21 cellular contexts compared by ENCODE assay signal in genomic region chr7:139087212-139087611, GRCh38. TPM values are rescaled to one million over a fixed set of nuclear protein-coding genes. Genes with fewer than 3 reads are reported as not detected.
DNase-seq lines count a peak whose midpoint lies in the region; ATAC-seq lines count a peak whose summit lies in the region.
"Had no signal": no experiment of that assay in that cellular context is flagged by ENCODE, and none has a peak within 500 bp of the region (broad histone marks: within the 10 kb centered on the region; RNA-seq: fewer than 3 reads in every experiment).

No MANE protein-coding gene starts in this region.

- H3K56ac ChIP-seq in mesendoderm (ENCODE audit: low read length): no peak overlapping the region

- no peak overlapping the region for H2AK5ac ChIP-seq in mesendoderm (ENCODE audit: low read length)

- no peak overlapping the region for H3K9ac ChIP-seq in mesendoderm (ENCODE audit: low read length)
- H3K9ac ChIP-seq: GM23248 had no signal

- no peak overlapping the region for H3K4ac ChIP-seq in mesendoderm (ENCODE audit: low read depth, low read length)

- ATAC-seq in stimulated activated effector memory CD8-positive, alpha-beta T cell treated with anti-CD3 and anti-CD28 coated beads, Interleukin-12 subunit alpha, Interleukin-12 subunit beta, amount 100 ng/mL, for 72 hours: no peak
- no peak for ATAC-seq in HG02970 (IDR thresholded peaks at IDR 0.05; ENCODE audit: low FRiP score, unreplicated experiment)
- ATAC-seq: left colon had no signal

- H3K9me3 Mint-ChIP-seq in activated naive CD4-positive, alpha-beta T cell treated with anti-CD3 and anti-CD28 coated beads for 36 hours: peaks cover 16% of the 10 kb centered on the region
- peaks cover 18% of the 10 kb centered on the region for H3K9me3 Mint-ChIP-seq in activated CD4-positive, alpha-beta memory T cell treated with anti-CD3 and anti-CD28 coated beads for 36 hours
- H3K9me3 Mint-ChIP-seq in dendritic cell treated with granulocyte-macrophage colony-stimulating factor and Interleukin-4, amounts not matched to agents 40 ng/mL and 50 ng/mL, for 4 days: peaks cover 22% of the 10 kb centered on the region
- H3K9me3 Mint-ChIP-seq in stimulated activated effector memory CD8-positive, alpha-beta T cell treated with anti-CD3 and anti-CD28 coated beads, Interleukin-12 subunit alpha, Interleukin-12 subunit beta, amount 100 ng/mL, for 72 hours: peaks cover 8% of the 10 kb centered on the region

- no peak overlapping the region for H3K4me2 ChIP-seq in mesendoderm (ENCODE audit: low read length)

- H3K36me3 ChIP-seq in mesendoderm (ENCODE audit: control insufficient read depth, insufficient read depth, low read length): peaks cover 16% of the 10 kb centered on the region

- H3K36me3 Mint-ChIP-seq in activated naive CD4-positive, alpha-beta T cell treated with anti-CD3 and anti-CD28 coated beads for 36 hours (ENCODE audit: low read depth): peaks cover 84% of the 10 kb centered on the region
- H3K36me3 Mint-ChIP-seq in activated CD4-positive, alpha-beta memory T cell treated with anti-CD3 and anti-CD28 coated beads for 36 hours: peaks cover 85% of the 10 kb centered on the region
- H3K36me3 Mint-ChIP-seq in dendritic cell treated with granulocyte-macrophage colony-stimulating factor and Interleukin-4, amounts not matched to agents 40 ng/mL and 50 ng/mL, for 4 days (ENCODE audit: low read depth): peaks cover 93% of the 10 kb centered on the region
- peaks cover 100% of the 10 kb centered on the region for H3K36me3 Mint-ChIP-seq in stimulated activated effector memory CD8-positive, alpha-beta T cell treated with anti-CD3 and anti-CD28 coated beads, Interleukin-12 subunit alpha, Interleukin-12 subunit beta, amount 100 ng/mL, for 72 hours

- peaks cover 7% of the 10 kb centered on the region for H3K79me1 ChIP-seq in mesendoderm (ENCODE audit: low read length)

- H3K27ac ChIP-seq in mesendoderm (ENCODE audit: low read depth, low read length): no peak overlapping the region
- H3K27ac ChIP-seq: cardiac muscle cell, GM23248, sigmoid colon, vagina had no signal

- no peak overlapping the region for H3K23ac ChIP-seq in mesendoderm (ENCODE audit: low read length)

- H4K5ac ChIP-seq in mesendoderm (ENCODE audit: low read length): no peak overlapping the region

- no peak overlapping the region for H3K4me3 Mint-ChIP-seq in activated naive CD4-positive, alpha-beta T cell treated with anti-CD3 and anti-CD28 coated beads for 36 hours
- H3K4me3 Mint-ChIP-seq in activated CD4-positive, alpha-beta memory T cell treated with anti-CD3 and anti-CD28 coated beads for 36 hours: no peak overlapping the region
- no peak overlapping the region for H3K4me3 Mint-ChIP-seq in dendritic cell treated with granulocyte-macrophage colony-stimulating factor and Interleukin-4, amounts not matched to agents 40 ng/mL and 50 ng/mL, for 4 days
- no peak overlapping the region for H3K4me3 Mint-ChIP-seq in stimulated activated effector memory CD8-positive, alpha-beta T cell treated with anti-CD3 and anti-CD28 coated beads, Interleukin-12 subunit alpha, Interleukin-12 subunit beta, amount 100 ng/mL, for 72 hours
- H3K4me3 Mint-ChIP-seq: CD14-positive monocyte, nephron had no signal

- peaks cover 85% of the 10 kb centered on the region for H3K4me1 Mint-ChIP-seq in activated naive CD4-positive, alpha-beta T cell treated with anti-CD3 and anti-CD28 coated beads for 36 hours (ENCODE audit: low read depth)
- peaks cover 82% of the 10 kb centered on the region for H3K4me1 Mint-ChIP-seq in activated CD4-positive, alpha-beta memory T cell treated with anti-CD3 and anti-CD28 coated beads for 36 hours (ENCODE audit: low read depth)
- peaks cover 39% of the 10 kb centered on the region for H3K4me1 Mint-ChIP-seq in dendritic cell treated with granulocyte-macrophage colony-stimulating factor and Interleukin-4, amounts not matched to agents 40 ng/mL and 50 ng/mL, for 4 days (ENCODE audit: low read depth)
- peaks cover 72% of the 10 kb centered on the region for H3K4me1 Mint-ChIP-seq in stimulated activated effector memory CD8-positive, alpha-beta T cell treated with anti-CD3 and anti-CD28 coated beads, Interleukin-12 subunit alpha, Interleukin-12 subunit beta, amount 100 ng/mL, for 72 hours
- H3K4me1 Mint-ChIP-seq: nephron had no signal

- no peak overlapping the region for H3K4me3 ChIP-seq in mesendoderm (ENCODE audit: low read length)
- H3K4me3 ChIP-seq: cardiac muscle cell, GM23248, sigmoid colon, vagina had no signal

- intact Hi-C loops in activated naive CD4-positive, alpha-beta T cell treated with anti-CD3 and anti-CD28 coated beads for 36 hours (cut with micrococcal nuclease): no loop called here
- intact Hi-C loops in activated CD4-positive, alpha-beta memory T cell treated with anti-CD3 and anti-CD28 coated beads for 36 hours (cut with micrococcal nuclease): no loop called here
- intact Hi-C loops in dendritic cell treated with granulocyte-macrophage colony-stimulating factor and Interleukin-4, amounts not matched to agents 40 ng/mL and 50 ng/mL, for 4 days (cut with micrococcal nuclease): no loop called here

- no peaks in the 10 kb centered on the region for H3K27me3 Mint-ChIP-seq in activated naive CD4-positive, alpha-beta T cell treated with anti-CD3 and anti-CD28 coated beads for 36 hours (ENCODE audit: low read depth)
- no peaks in the 10 kb centered on the region for H3K27me3 Mint-ChIP-seq in activated CD4-positive, alpha-beta memory T cell treated with anti-CD3 and anti-CD28 coated beads for 36 hours
- H3K27me3 Mint-ChIP-seq in dendritic cell treated with granulocyte-macrophage colony-stimulating factor and Interleukin-4, amounts not matched to agents 40 ng/mL and 50 ng/mL, for 4 days: no peaks in the 10 kb centered on the region

- H3K18ac ChIP-seq in mesendoderm (ENCODE audit: low read length): no peak overlapping the region

- WGBS in mesendoderm (ENCODE audit: extremely low coverage, insufficient coverage, low lambda C conversion rate): no CpG with 5 or more reads among the region's 3 CpGs

- no peak overlapping the region for H2BK5ac ChIP-seq in mesendoderm (ENCODE audit: low read length)

- no peaks in the 10 kb centered on the region for H3K27me3 ChIP-seq in mesendoderm (ENCODE audit: insufficient read depth, low read length, poor library complexity)
- H3K27me3 ChIP-seq: cardiac muscle cell, sigmoid colon, vagina had no signal

- no peak for DNase-seq in activated naive CD4-positive, alpha-beta T cell treated with anti-CD3 and anti-CD28 coated beads for 36 hours
- DNase-seq in activated naive CD4-positive, alpha-beta T cell treated with Interleukin-2 at 50 U/mL for 16 hours: no peak
- DNase-seq in activated CD4-positive, alpha-beta memory T cell treated with anti-CD3 and anti-CD28 coated beads for 36 hours: no peak
- no peak for DNase-seq in stimulated activated effector memory CD8-positive, alpha-beta T cell treated with anti-CD3 and anti-CD28 coated beads, Interleukin-12 subunit alpha, Interleukin-12 subunit beta, amount 100 ng/mL, for 72 hours (ENCODE audit: low spot score in 2 of 2)
- DNase-seq in activated effector memory CD4-positive, alpha-beta T cell treated with Interleukin-2 at 50 U/mL for 16 hours: no peak
- DNase-seq in mesendoderm: no peak
- DNase-seq: activated CD4-positive, alpha-beta T cell treated with anti-CD3 and anti-CD28 coated beads, Interleukin-2, amount 50 U/mL, for 48 hours; anterior cingulate cortex; GM23248; left colon; NCI-H187; Right ventricle myocardium superior; sigmoid colon; SW 1271 had no signal

- peak overlapping the region; percentile 89 for H3K27ac Mint-ChIP-seq in activated naive CD4-positive, alpha-beta T cell treated with anti-CD3 and anti-CD28 coated beads for 36 hours
- peak overlapping the region; percentile 79 for H3K27ac Mint-ChIP-seq in activated CD4-positive, alpha-beta memory T cell treated with anti-CD3 and anti-CD28 coated beads for 36 hours
- H3K27ac Mint-ChIP-seq in dendritic cell treated with granulocyte-macrophage colony-stimulating factor and Interleukin-4, amounts not matched to agents 40 ng/mL and 50 ng/mL, for 4 days: peak overlapping the region; percentile 29
- peak overlapping the region; percentile 87 for H3K27ac Mint-ChIP-seq in stimulated activated effector memory CD8-positive, alpha-beta T cell treated with anti-CD3 and anti-CD28 coated beads, Interleukin-12 subunit alpha, Interleukin-12 subunit beta, amount 100 ng/mL, for 72 hours
- H3K27ac Mint-ChIP-seq: nephron had no signal

- POLR2A ChIA-PET in activated CD4-positive, alpha-beta memory T cell treated with anti-CD3 and anti-CD28 coated beads for 36 hours (lab: Charles Lee): interaction anchor here (0.9 kb wide), 1 partner anchor 8 kb away, joined by 3 read pairs; no protein-coding TSS in a partner anchor

- CTCF ChIA-PET in activated naive CD4-positive, alpha-beta T cell treated with anti-CD3 and anti-CD28 coated beads for 36 hours (lab: Charles Lee): interaction anchor here (0.5 to 2.2 kb wide), 5 partner anchors 8 to 712 kb away, joined by 3 to 5 read pairs (median 3); no protein-coding TSS in a partner anchor
- CTCF ChIA-PET in activated CD4-positive, alpha-beta memory T cell treated with anti-CD3 and anti-CD28 coated beads for 36 hours (lab: Charles Lee): interaction anchor here (1.7 to 5.2 kb wide), 2 partner anchors 12 to 70 kb away, joined by 3 to 38 read pairs; no protein-coding TSS in a partner anchor

- no peak overlapping the region for H2BK120ac ChIP-seq in mesendoderm (ENCODE audit: low read depth, low read length)

- peaks cover 4% of the 10 kb centered on the region for H3K4me1 ChIP-seq in mesendoderm (ENCODE audit: control insufficient read depth, low read depth, low read length)
- H3K4me1 ChIP-seq: sigmoid colon had no signal

- no peak overlapping the region for H2BK15ac ChIP-seq in mesendoderm (replicated peaks; ENCODE audit: low read depth)

- H3K79me2 ChIP-seq in mesendoderm (ENCODE audit: control insufficient read depth, insufficient read depth, low read length): peaks cover 4% of the 10 kb centered on the region

- H4K8ac ChIP-seq in mesendoderm (ENCODE audit: low read depth, low read length): no peak overlapping the region

RNA-seq across cellular contexts. Expression of gene ZC3HAV1, which starts 22.3 kb away (rescaled TPM):
- 100 to 1,000 TPM; 131 to 134 TPM for total RNA-seq in activated naive CD4-positive, alpha-beta T cell treated with anti-CD3 and anti-CD28 coated beads for 36 hours
- total RNA-seq in activated CD4-positive, alpha-beta memory T cell treated with anti-CD3 and anti-CD28 coated beads for 36 hours: 10 to 100 TPM; 99.3 to 99.6 TPM
- 46.4 TPM for polyA plus RNA-seq in mesendoderm (2013, experiment 1 of 2)
- 44.8 TPM for polyA plus RNA-seq in mesendoderm (2013, experiment 2 of 2)

RNA-seq across cellular contexts. Expression of gene ZC3HAV1L, which starts 51.4 kb away (rescaled TPM):
- total RNA-seq in activated naive CD4-positive, alpha-beta T cell treated with anti-CD3 and anti-CD28 coated beads for 36 hours: 1 to 10 TPM; 4.5 to 5.1 TPM
- 10 to 100 TPM; 11.8 to 14.7 TPM for total RNA-seq in activated CD4-positive, alpha-beta memory T cell treated with anti-CD3 and anti-CD28 coated beads for 36 hours
- polyA plus RNA-seq in mesendoderm (2013, experiment 1 of 2): 3.8 TPM
- polyA plus RNA-seq in mesendoderm (2013, experiment 2 of 2): 3.6 TPM
- total RNA-seq: OCI-LY7 had no signal

Comparison
In these comparisons a context has a peak if more than half of its experiments do, and no peak if none do; other contexts are left out.
1. H3K27ac Mint-ChIP-seq: peak in every context shown above with its lines; median percentile 89 in activated naive CD4-positive, alpha-beta T cell treated with anti-CD3 and anti-CD28 coated beads for 36 hours; 87 in stimulated activated effector memory CD8-positive, alpha-beta T cell treated with anti-CD3 and anti-CD28 coated beads, Interleukin-12 subunit alpha, Interleukin-12 subunit beta, amount 100 ng/mL, for 72 hours; 79 in activated CD4-positive, alpha-beta memory T cell treated with anti-CD3 and anti-CD28 coated beads for 36 hours; 29 in dendritic cell treated with granulocyte-macrophage colony-stimulating factor and Interleukin-4, amounts not matched to agents 40 ng/mL and 50 ng/mL, for 4 days.